Comparison of ENCODE assay signal across 8 cellular contexts in genomic region chr9:91948423-91949292, GRCh38. TPM values are rescaled to one million over a fixed set of nuclear protein-coding genes. Genes with fewer than 3 reads are reported as not detected.
DNase-seq lines count a peak whose midpoint lies in the region; FAIRE-seq and TF ChIP-seq lines count a peak whose summit lies in the region.

No MANE protein-coding gene starts in this region.

- H3F3A ChIP-seq in SK-N-SH (replicated peaks; ENCODE audit: insufficient read depth) = no peaks in the 10 kb centered on the region

- H3K27ac ChIP-seq in SK-N-SH (ENCODE audit: low read depth in 2 of 2, low read length in 1 of 2) = peak overlapping the region in 1 of 2 experiments; percentile 79; a peak in 1 of 4 replicates
- H3K27ac ChIP-seq in endodermal cell (ENCODE audit: low read depth, low read length) = peak overlapping the region; percentile 5
- H3K27ac ChIP-seq in uterus = peak overlapping the region; percentile 89 to 90

- H3K9me2 ChIP-seq in SK-N-SH = no peaks in the 10 kb centered on the region

- no peak for TF ChIP-seq EP300 in SK-N-SH (IDR thresholded peaks at IDR 0.05; ENCODE audit: borderline replicate concordance in 1 of 2, low read depth in 1 of 2, low read length in 1 of 2)

- POLR2A ChIA-PET in SK-N-SH (lab: Yijun Ruan, JAX) = interaction anchor here (0.6 to 1.0 kb wide), 4 partner anchors 52 to 190 kb away, joined by 3 read pairs; no protein-coding TSS in a partner anchor

- CTCF ChIA-PET in SK-N-SH (lab: Yijun Ruan, JAX) = interaction anchor here (0.7 to 20.1 kb wide), 14 partner anchors 12 to 1034 kb away, joined by 3 to 495 read pairs (median 8); no protein-coding TSS in a partner anchor

- H4K20me1 ChIP-seq in SK-N-SH (ENCODE audit: insufficient read depth) = no peaks in the 10 kb centered on the region

- no peak for TF ChIP-seq RAD21 in SK-N-SH (IDR thresholded peaks at IDR 0.05; ENCODE audit: low read length)

- peak overlapping the region; percentile 52; the same call in 1 of the 2 replicates for H3K4me2 ChIP-seq in SK-N-SH

- H3K36me3 ChIP-seq in SK-N-SH (replicated peaks in 1 of 2; ENCODE audit: control insufficient read depth in 1 of 2, insufficient read depth in 2 of 2, low read length in 1 of 2) = no peaks in the 10 kb centered on the region
- peaks cover 19% of the 10 kb centered on the region for H3K36me3 ChIP-seq in endodermal cell (ENCODE audit: control insufficient read depth, insufficient read depth, low read length)
- no peaks in the 10 kb centered on the region for H3K36me3 ChIP-seq in uterus

- peak in 1 of 2 donors; percentile 45 for TF ChIP-seq POLR2A in uterus (IDR thresholded peaks at IDR 0.05)

- TF ChIP-seq CTCF in SK-N-SH (IDR thresholded peaks at IDR 0.05) (no peak), endodermal cell (conservative IDR thresholded peaks at IDR 0.05) (peak; percentile 65), uterus (IDR thresholded peaks at IDR 0.05) (peak in 3 of 4 experiments; percentile 20 to 65 (median 63)), D721Med (IDR thresholded peaks at IDR 0.05; ENCODE audit: insufficient read depth, missing control alignments) (no peak)

- H3K9me3 Mint-ChIP-seq in endodermal cell = peaks cover 3% of the 10 kb centered on the region

- no peak overlapping the region; the same call in 1 of the 2 replicates for H2AFZ ChIP-seq in SK-N-SH (ENCODE audit: low read depth)

- H3K4me3 Mint-ChIP-seq in endodermal cell = peak overlapping the region; percentile 88

- peaks cover 68% of the 10 kb centered on the region for H3K4me1 Mint-ChIP-seq in endodermal cell

- peaks cover 0 to 12% of the 10 kb centered on the region in 2 experiments; a peak in 2 of 4 replicates for H3K4me1 ChIP-seq in SK-N-SH (ENCODE audit: control insufficient read depth in 1 of 2, insufficient read depth in 2 of 2, low read depth in 1 of 2, low read length in 1 of 2)
- H3K4me1 ChIP-seq in endodermal cell (ENCODE audit: control insufficient read depth, insufficient read depth, low read length) = peaks cover 11% of the 10 kb centered on the region
- peaks cover 0 to 6% of the 10 kb centered on the region in 2 donors for H3K4me1 ChIP-seq in uterus

- H3K27me3 Mint-ChIP-seq in endodermal cell (ENCODE audit: insufficient read depth) = no peaks in the 10 kb centered on the region

- WGBS in SK-N-SH (ENCODE audit: low lambda C conversion rate) = 7% methylated on average over 20 of the region's 57 CpGs
- 0 to 5% methylated on average over 11 to 57 of the region's 57 CpGs for WGBS in endodermal cell (ENCODE audit: insufficient coverage in 1 of 2, insufficient read length in 1 of 2), 2 experiments

- peaks cover 5% of the 10 kb centered on the region for H3K36me3 Mint-ChIP-seq in endodermal cell (ENCODE audit: low read depth)

- FAIRE-seq in D721Med (lab: Jason Lieb, UNC) = no peak

- peak overlapping the region; percentile 35 to 58 for H3K4me3 ChIP-seq in SK-N-SH (ENCODE audit: low read depth in 2 of 2, low read length in 1 of 2)
- H3K4me3 ChIP-seq in endodermal cell (ENCODE audit: low read length) = peak overlapping the region; percentile 97
- peak overlapping the region; percentile 66 to 85 for H3K4me3 ChIP-seq in uterus

- H3K79me2 ChIP-seq in SK-N-SH (ENCODE audit: insufficient read depth) = no peaks in the 10 kb centered on the region

- peaks cover 33% of the 10 kb centered on the region for H3K27me3 ChIP-seq in SK-N-SH (ENCODE audit: insufficient read depth)
- no peaks in the 10 kb centered on the region for H3K27me3 ChIP-seq in endodermal cell (ENCODE audit: control insufficient read depth, insufficient read depth, low read length, poor library complexity, severe bottlenecking)
- no peaks in the 10 kb centered on the region for H3K27me3 ChIP-seq in uterus

- DNase-seq in activated effector memory CD4-positive, alpha-beta T cell treated with anti-CD3 and anti-CD28 coated beads, Interleukin-2, amount 50 U/mL, for 16 hours = peak; percentile 64
- DNase-seq in activated effector memory CD4-positive, alpha-beta T cell treated with Interleukin-2 at 50 U/mL for 16 hours = no peak
- DNase-seq in SK-N-SH (peak; percentile 79), endodermal cell (peak; percentile 92), mucosa of gallbladder (ENCODE audit: low spot score) (peak; percentile 35), uterus (peak; percentile 73 to 74), D721Med (ENCODE audit: insufficient read length, low spot score) (no peak), HuH-7.5 (ENCODE audit: low spot score) (no peak)

- peak overlapping the region; percentile 89 for H3K27ac Mint-ChIP-seq in endodermal cell

- H3K9me3 ChIP-seq in SK-N-SH = no peaks in the 10 kb centered on the region
- peaks cover 5% of the 10 kb centered on the region for H3K9me3 ChIP-seq in endodermal cell (ENCODE audit: control insufficient read depth, low read length)
- no peaks in the 10 kb centered on the region for H3K9me3 ChIP-seq in uterus

- H3K9ac ChIP-seq in SK-N-SH (no peak overlapping the region), endodermal cell (ENCODE audit: extremely low read depth, low read length, poor library complexity, severe bottlenecking) (peak overlapping the region; percentile 87)

- intact Hi-C loops in uterus (cut with DNase I; ENCODE audit: low total_unique reads) = loop anchor here (5.0 to 10.0 kb wide), 2 partner anchors 54 to 171 kb away; no protein-coding TSS in a partner anchor

TF ChIP-seq in SK-N-SH, 30 proteins besides CTCF, POLR2A, EP300 and RAD21:
- TF ChIP-seq GABPA (IDR thresholded peaks at IDR 0.05; ENCODE audit: low read depth) = no peak
- no peak for TF ChIP-seq EZH2phosphoT487 (IDR thresholded peaks at IDR 0.05; ENCODE audit: borderline replicate concordance, low read depth)
- peak; percentile 22; the same call in 1 of the 2 replicates for TF ChIP-seq MXI1 (IDR thresholded peaks at IDR 0.05; ENCODE audit: low read depth, low read length)

RNA-seq across cellular contexts. Expression of gene ROR2, which starts 1.4 kb away (rescaled TPM):
- polyA plus RNA-seq in SK-N-SH (2012; rRNA removed) = 0.34 and 0.43 TPM in 2 replicates
- 0.30 and 0.52 TPM in 2 replicates for polyA plus RNA-seq in SK-N-SH (2012; cell fraction: cytosol; rRNA removed)
- polyA plus RNA-seq in SK-N-SH (2012; cell fraction: nucleus; rRNA removed) = 0.43 and 1.3 TPM in 2 replicates
- total RNA-seq in endodermal cell (100 to 1,000 TPM; 104 to 160 TPM), mucosa of gallbladder (21.5 TPM), uterus (10 to 100 TPM; 35.6 to 67.6 (median 50.6) TPM)
- polyA plus RNA-seq in endodermal cell (2013, experiment 1 of 2) = 39.8 TPM
- polyA plus RNA-seq in endodermal cell (2013, experiment 2 of 2) = 40.9 TPM

Comparison
In these comparisons a context has a peak if more than half of its experiments do, and no peak if none do; other contexts are left out.
1. DNase-seq: peak in activated effector memory CD4-positive, alpha-beta T cell treated with anti-CD3 and anti-CD28 coated beads, Interleukin-2, amount 50 U/mL, for 16 hours (single experiment), SK-N-SH (single experiment), endodermal cell (single experiment), mucosa of gallbladder (single experiment) and uterus (2 of 2); none in activated effector memory CD4-positive, alpha-beta T cell treated with Interleukin-2 at 50 U/mL for 16 hours (single experiment), D721Med (single experiment) and HuH-7.5 (single experiment).
2. H3K4me3 ChIP-seq: peak in every context shown above with its lines; median percentile 97 in endodermal cell; 76 in uterus; 46 in SK-N-SH.
3. CTCF ChIP-seq: peak in endodermal cell (single experiment) and uterus (3 of 4); none in SK-N-SH (single experiment) and D721Med (single experiment).